ENCODE assay signal across 10 cellular contexts in genomic region chr15:41937568-41937923, GRCh38. TPM values are rescaled to one million over a fixed set of nuclear protein-coding genes. Genes with fewer than 3 reads are reported as not detected.
DNase-seq lines count a peak whose midpoint lies in the region; ATAC-seq and TF ChIP-seq lines count a peak whose summit lies in the region.
"Had no signal": no experiment of that assay in that cellular context is flagged by ENCODE, and none has a peak within 500 bp of the region (broad histone marks: within the 10 kb centered on the region; RNA-seq: fewer than 3 reads in every experiment).

No MANE protein-coding gene starts in this region.

- peaks cover 4% of the 10 kb centered on the region for H3K9me3 Mint-ChIP-seq in T-helper 2 cell treated with Interferon-gamma antibody and Interleukin-4, amounts not matched to agents 5 μg/mL and 100 μg/mL, for 36 hours

- no peaks in the 10 kb centered on the region for H3K9me3 ChIP-seq in T-helper 17 cell (ENCODE audit: control insufficient read depth, low read length, poor library complexity, severe bottlenecking)
- H3K9me3 ChIP-seq in sigmoid colon, result no peaks in the 10 kb centered on the region

- H3K4me3 Mint-ChIP-seq in T-helper 2 cell treated with Interferon-gamma antibody and Interleukin-4, amounts not matched to agents 5 μg/mL and 100 μg/mL, for 36 hours, result peak overlapping the region; percentile 83
- peak overlapping the region; percentile 87 for H3K4me3 Mint-ChIP-seq in T-helper 17 cell

- intact Hi-C loops in dorsolateral prefrontal cortex (cut with DNase I) (no loop called here), sigmoid colon (cut with DNase I) (no loop called here)

- H3K4me1 Mint-ChIP-seq in T-helper 2 cell treated with Interferon-gamma antibody and Interleukin-4, amounts not matched to agents 5 μg/mL and 100 μg/mL, for 36 hours (ENCODE audit: low read depth), result peaks cover 52% of the 10 kb centered on the region
- peaks cover 55% of the 10 kb centered on the region for H3K4me1 Mint-ChIP-seq in T-helper 17 cell

- H3K4me3 ChIP-seq in dorsolateral prefrontal cortex (no peak overlapping the region), sigmoid colon (no peak overlapping the region)
- H3K4me3 ChIP-seq: SK-N-MC had no signal

- no peak for DNase-seq in T-helper 2 cell treated with Interferon-gamma antibody and Interleukin-4, amounts not matched to agents 5 μg/mL and 100 μg/mL, for 36 hours (ENCODE audit: low spot score)
- no peak for DNase-seq in T-helper 2 cell
- DNase-seq in T-helper 17 cell, result no peak
- DNase-seq in dorsolateral prefrontal cortex, result no peak
- no peak for DNase-seq in sigmoid colon
- no peak for DNase-seq in NCI-H510A treated with DMSO at 0.1 percent for 48 hours (lab: John Stamatoyannopoulos, UW)
- DNase-seq: 8988T had no signal

- TF ChIP-seq CTCF in dorsolateral prefrontal cortex (IDR thresholded peaks at IDR 0.05 in 54 of 56, conservative IDR thresholded peaks at IDR 0.05 in 2 of 56; ENCODE audit: low read depth in 1 of 56, partially characterized antibody in 56 of 56) (no peak), sigmoid colon (IDR thresholded peaks at IDR 0.05) (no peak)

- H3K27ac ChIP-seq in dorsolateral prefrontal cortex (peak overlapping the region in 39 of 59 donors; percentile 1 to 78 (median 42)), sigmoid colon (peak overlapping the region; percentile 37 to 67 (median 54))
- H3K27ac ChIP-seq: SK-N-MC had no signal

- H3K36me3 Mint-ChIP-seq in T-helper 2 cell treated with Interferon-gamma antibody and Interleukin-4, amounts not matched to agents 5 μg/mL and 100 μg/mL, for 36 hours (ENCODE audit: low read depth), result peaks cover 12% of the 10 kb centered on the region
- peaks cover under 1% of the 10 kb centered on the region for H3K36me3 Mint-ChIP-seq in T-helper 17 cell (ENCODE audit: low read depth)

- peak overlapping the region; percentile 100 for H3K27ac Mint-ChIP-seq in T-helper 2 cell treated with Interferon-gamma antibody and Interleukin-4, amounts not matched to agents 5 μg/mL and 100 μg/mL, for 36 hours
- H3K27ac Mint-ChIP-seq in T-helper 17 cell, result peak overlapping the region; percentile 100

- no peaks in the 10 kb centered on the region for H3K27me3 ChIP-seq in dorsolateral prefrontal cortex
- H3K27me3 ChIP-seq in sigmoid colon, result no peaks in the 10 kb centered on the region

- H3K36me3 ChIP-seq in sigmoid colon, result no peaks in the 10 kb centered on the region

- ATAC-seq in T-helper 17 cell (no peak), GM21529 (IDR thresholded peaks at IDR 0.05; ENCODE audit: unreplicated experiment) (no peak), HG03565 (IDR thresholded peaks at IDR 0.05; ENCODE audit: unreplicated experiment) (no peak)

- 61 to 83% methylated on average over 4 of the region's 4 CpGs for whole genome bisulfite sequencing in sigmoid colon, 2 donors

- peaks cover 0 to 4% (median 0%) of the 10 kb centered on the region in 4 donors for H3K4me1 ChIP-seq in sigmoid colon

- TF ChIP-seq EP300 in sigmoid colon (IDR thresholded peaks at IDR 0.05), result no peak

- H3K27me3 Mint-ChIP-seq in T-helper 2 cell treated with Interferon-gamma antibody and Interleukin-4, amounts not matched to agents 5 μg/mL and 100 μg/mL, for 36 hours (ENCODE audit: low read depth), result no peaks in the 10 kb centered on the region
- H3K27me3 Mint-ChIP-seq in T-helper 17 cell, result no peaks in the 10 kb centered on the region

- TF ChIP-seq POLR2A in sigmoid colon (IDR thresholded peaks at IDR 0.05), result no peak

RNA-seq across cellular contexts. Expression of gene EHD4, which starts 34.8 kb away (rescaled TPM):
- 10 to 100 TPM; 57.6 to 79.9 TPM for total RNA-seq in T-helper 17 cell
- 10 to 100 TPM in 1 of 120 experiments, 1 to 10 TPM in 119; 3.6 to 11.6 (median 6.1) TPM for total RNA-seq in dorsolateral prefrontal cortex
- 10 to 100 TPM in 3 of 4 donors, 1 to 10 TPM in 1; 8.9 to 13.0 (median 11.3) TPM for total RNA-seq in sigmoid colon
- 10 to 100 TPM; 16.8 to 37.0 (median 30.5) TPM for polyA plus RNA-seq in sigmoid colon

RNA-seq across cellular contexts. Expression of gene SPTBN5, which starts 43.7 kb away (rescaled TPM):
- 1 to 10 TPM; 1.9 to 2.2 TPM for total RNA-seq in T-helper 17 cell
- 1 to 10 TPM in 119 of 120 experiments, under 1 TPM in 1; 0.91 to 8.8 (median 3.1) TPM for total RNA-seq in dorsolateral prefrontal cortex
- 1 to 10 TPM in 1 of 4 donors, under 1 TPM in 3; under 0.01 to 1.7 (median 0.26) TPM for total RNA-seq in sigmoid colon
- polyA plus RNA-seq in sigmoid colon, result 1 to 10 TPM in 1 of 3 donors, under 1 TPM in 2; 0.60 to 2.3 (median 0.92) TPM

Comparison
In these comparisons a context has a peak if more than half of its experiments do, and no peak if none do; other contexts are left out.
1. RNA of gene EHD4, which starts 34.8 kb away (total RNA-seq): 57.6 to 79.9 TPM in T-helper 17 cell; 8.9 to 13.0 TPM in sigmoid colon and 3.6 to 11.6 TPM in dorsolateral prefrontal cortex; every median in the first group is over 4 times any median in the second.